In the genomic region with DNA sequence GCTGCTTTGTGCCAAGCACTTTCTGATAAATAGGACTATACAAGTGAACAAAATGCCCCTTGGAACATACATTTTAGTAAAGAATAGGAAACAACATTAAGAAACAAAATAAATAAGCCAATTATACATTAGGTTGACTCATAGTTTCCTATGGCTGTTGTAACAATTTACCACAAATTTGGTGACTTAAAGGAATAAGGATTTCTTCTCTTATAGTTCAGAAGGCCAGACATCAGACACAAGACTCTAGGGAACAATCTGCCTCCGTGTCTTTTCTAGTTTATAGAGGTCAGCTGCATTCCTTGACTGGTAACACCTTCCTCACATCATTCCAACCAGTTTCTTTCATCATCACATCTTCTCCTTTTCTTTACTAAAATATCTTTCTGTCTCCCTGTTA, we compare ENCODE assay signal across 17 cellular contexts.
"Had no signal": no experiment of that assay in that cellular context is flagged by ENCODE, and none has a peak within 500 bp of the region (broad histone marks: within the 10 kb centered on the region; RNA-seq: fewer than 3 reads in every experiment).

No MANE protein-coding gene starts in this region.

- H3K27ac ChIP-seq: epithelial cell of prostate, spleen had no signal

- DNase-seq: activated CD4-positive, alpha-beta T cell treated with anti-CD3 and anti-CD28 coated beads for 1 hour; activated CD4-positive, alpha-beta T cell treated with anti-CD3 and anti-CD28 coated beads, Interleukin-2, amount 50 U/mL, for 48 hours; activated gamma-delta T cell treated with Interleukin-2 at 50 U/mL for 16 hours; activated naive CD8-positive, alpha-beta T cell treated with anti-CD3 and anti-CD28 coated beads, Interleukin-2, amount 10 ng/mL, durations not matched to agents 7 days and 5 days; activated T-cell treated with anti-CD3 and anti-CD28 coated beads, Interleukin-2, amount 50 U/mL, for 48 hours; effector memory CD4-positive, alpha-beta T cell; foreskin melanocyte; head of caudate nucleus; mucosa of descending colon; naive thymus-derived CD8-positive, alpha-beta T cell; nucleus accumbens; right cardiac atrium; spleen; stimulated activated CD4-positive, alpha-beta T cell treated with anti-CD3 and anti-CD28 coated beads, Interleukin-1b, Interleukin-23, amount 100 ng/mL, for 48 hours; trophoblast cell had no signal

- H3K4me1 ChIP-seq: spleen had no signal

- H3K27me3 ChIP-seq: spleen had no signal

- H3K36me3 ChIP-seq: spleen had no signal

- ATAC-seq: mucosa of descending colon; naive thymus-derived CD8-positive, alpha-beta T cell; right cardiac atrium; stimulated activated memory B cell treated with anti-CD40 and anti-IgM and Interleukin-4, amounts not matched to agents 10 μg/mL and 1 μg/mL and 100 μg/mL, for 72 hours had no signal

- H3K9me3 ChIP-seq: mucosa of descending colon had no signal

- H3K4me3 ChIP-seq: mucosa of descending colon, spleen had no signal
